23 cellular contexts compared by ENCODE assay signal in the genomic region with DNA sequence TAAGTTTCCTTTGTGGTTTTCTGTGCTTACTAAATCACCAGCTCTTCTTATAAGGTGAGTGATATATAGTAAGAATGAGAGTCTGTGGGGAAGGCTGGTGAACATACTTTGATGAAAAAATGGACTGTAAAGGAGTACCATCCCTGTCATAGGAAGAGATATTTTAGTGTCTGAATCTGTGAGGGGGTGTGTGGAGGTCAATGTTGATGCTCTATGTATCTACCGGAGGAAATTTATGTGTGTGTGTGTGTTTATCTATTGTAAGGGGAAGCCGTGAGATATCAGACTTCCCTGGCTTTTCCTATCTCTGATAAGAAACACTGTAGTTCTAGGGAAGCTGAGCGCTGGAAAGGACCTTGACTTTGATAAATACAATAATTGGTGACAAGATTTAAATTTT.
A peak's percentile ranks its signal among the peaks of the same experiment; 100 is the strongest.
DNase-seq lines count a peak whose midpoint lies in the region; ATAC-seq, FAIRE-seq and TF ChIP-seq lines count a peak whose summit lies in the region.
"Had no signal": no experiment of that assay in that cellular context is flagged by ENCODE, and none has a peak within 500 bp of the region (broad histone marks: within the 10 kb centered on the region; RNA-seq: fewer than 3 reads in every experiment).

No MANE protein-coding gene starts in this region.

- FAIRE-seq in endothelial cell of umbilical vein (lab: Jason Lieb, UNC): no peak

- intact Hi-C loops in endothelial cell of umbilical vein (cut with micrococcal nuclease): loop anchor here (5.0 kb wide), 1 partner anchor 35 kb away; no protein-coding TSS in a partner anchor
- intact Hi-C loops in MCF 10A (cut with micrococcal nuclease): no loop called here
- intact Hi-C loops in testis (cut with DNase I; ENCODE audit: low total_unique reads): no loop called here

- peak; percentile 45 for TF ChIP-seq POLR2A in endothelial cell of umbilical vein (IDR thresholded peaks at IDR 0.05; ENCODE audit: low read depth, low read length)
- no peak for TF ChIP-seq POLR2A in testis (IDR thresholded peaks at IDR 0.05)

- CTCF ChIA-PET in endothelial cell of umbilical vein (lab: Charles Lee): interaction anchor here (0.8 to 2.4 kb wide), 3 partner anchors 9 to 52 kb away, joined by 3 to 8 read pairs (median 3); no protein-coding TSS in a partner anchor
- CTCF ChIA-PET in MCF 10A (lab: Yijun Ruan, JAX): interaction anchor here (0.6 to 0.7 kb wide), 2 partner anchors 207 to 565 kb away, joined by 3 read pairs; no protein-coding TSS in a partner anchor

- no peak overlapping the region for H3K27ac Mint-ChIP-seq in MCF 10A (ENCODE audit: low read depth, unreplicated experiment)
- no peak overlapping the region for H3K27ac Mint-ChIP-seq in activated T-cell treated with anti-CD3 and anti-CD28 coated beads, Interleukin-2, amount 50 U/mL, for 72 hours
- H3K27ac Mint-ChIP-seq: CD8-positive, alpha-beta memory T cell had no signal

- H3K4me1 ChIP-seq in endothelial cell of umbilical vein (ENCODE audit: control insufficient read depth, extremely low read depth, insufficient read depth, low read length) (peaks cover 11% of the 10 kb centered on the region), testis (no peaks in the 10 kb centered on the region)
- H3K4me1 ChIP-seq: SJSA1 had no signal

- H3K4me3 Mint-ChIP-seq in MCF 10A (ENCODE audit: unreplicated experiment): no peak overlapping the region
- no peak overlapping the region for H3K4me3 Mint-ChIP-seq in activated T-cell treated with anti-CD3 and anti-CD28 coated beads, Interleukin-2, amount 50 U/mL, for 72 hours
- H3K4me3 Mint-ChIP-seq: CD8-positive, alpha-beta memory T cell had no signal

- H3K79me2 ChIP-seq in endothelial cell of umbilical vein (ENCODE audit: control insufficient read depth, insufficient read depth, low read length): no peaks in the 10 kb centered on the region

- no peaks in the 10 kb centered on the region for H3K4me1 Mint-ChIP-seq in MCF 10A (ENCODE audit: insufficient read depth, unreplicated experiment)
- no peaks in the 10 kb centered on the region for H3K4me1 Mint-ChIP-seq in activated T-cell treated with anti-CD3 and anti-CD28 coated beads, Interleukin-2, amount 50 U/mL, for 72 hours (ENCODE audit: low read depth)
- H3K4me1 Mint-ChIP-seq: CD8-positive, alpha-beta memory T cell had no signal

- 25 to 34% methylated on average over 3 of the region's 3 CpGs for WGBS in testis, 2 donors

- no peaks in the 10 kb centered on the region for H4K20me1 ChIP-seq in endothelial cell of umbilical vein (replicated peaks; ENCODE audit: control insufficient read depth, extremely low read depth, insufficient read depth, low read length)

- DNase-seq in SK-N-MC (ENCODE audit: low read depth, low spot score): no peak
- DNase-seq in endothelial cell of umbilical vein (ENCODE audit: low read depth, low spot score): peak; percentile 80
- no peak for DNase-seq in MCF 10A (ENCODE audit: unreplicated experiment)
- DNase-seq in testis: no peak
- DNase-seq in activated T-cell treated with anti-CD3 and anti-CD28 coated beads, Interleukin-2, amount 50 U/mL, for 72 hours: no peak
- DNase-seq: AML-193; C1 segment of cervical spinal cord; Calu3; CD8-positive, alpha-beta memory T cell; GOT3; Kasumi-1; MG63; NCI-H1048; NCI-H1417 treated with DMSO at 0.1 percent for 48 hours; NCI-H187 treated with DMSO at 0.1 percent for 48 hours; NCI-H2107; NCI-H510A; NCI-H748 treated with DMSO at 0.1 percent for 48 hours had no signal

- H3K9me3 ChIP-seq in SK-N-MC (ENCODE audit: low read depth, low read length): no peaks in the 10 kb centered on the region
- no peaks in the 10 kb centered on the region for H3K9me3 ChIP-seq in endothelial cell of umbilical vein (replicated peaks; ENCODE audit: control insufficient read depth, insufficient read depth, low read length)
- H3K9me3 ChIP-seq in testis: no peaks in the 10 kb centered on the region
- H3K9me3 ChIP-seq: MG63 had no signal

- POLR2A ChIA-PET in endothelial cell of umbilical vein (lab: Charles Lee) (no interaction called here), MCF 10A (lab: Yijun Ruan, JAX) (no interaction called here)

- H3K9me3 Mint-ChIP-seq in MCF 10A (ENCODE audit: unreplicated experiment): peaks cover 4% of the 10 kb centered on the region
- H3K9me3 Mint-ChIP-seq in activated T-cell treated with anti-CD3 and anti-CD28 coated beads, Interleukin-2, amount 50 U/mL, for 72 hours: peaks cover 9 to 17% of the 10 kb centered on the region in 2 donors

- peak overlapping the region; percentile 97 for H2AFZ ChIP-seq in endothelial cell of umbilical vein (ENCODE audit: low read depth, low read length)

- H3K27ac ChIP-seq in SK-N-MC (peak overlapping the region; percentile 48; the same call in 1 of the 2 replicates), endothelial cell of umbilical vein (ENCODE audit: insufficient read depth, low read depth, low read length) (peak overlapping the region; percentile 52), testis (no peak overlapping the region)
- H3K27ac ChIP-seq: SJSA1 had no signal

- no peak for TF ChIP-seq CTCF in endothelial cell of umbilical vein (IDR thresholded peaks at IDR 0.05; ENCODE audit: extremely low read depth in 1 of 2, insufficient read depth in 1 of 2, low read depth in 1 of 2, low read length in 2 of 2)
- no peak for TF ChIP-seq CTCF in MCF 10A (IDR thresholded peaks at IDR 0.05; ENCODE audit: unreplicated experiment)
- no peak for TF ChIP-seq CTCF in testis (IDR thresholded peaks at IDR 0.05)

- no peaks in the 10 kb centered on the region for H3K36me3 Mint-ChIP-seq in MCF 10A (ENCODE audit: insufficient read depth, unreplicated experiment)
- H3K36me3 Mint-ChIP-seq in activated T-cell treated with anti-CD3 and anti-CD28 coated beads, Interleukin-2, amount 50 U/mL, for 72 hours (ENCODE audit: insufficient read depth in 2 of 2): no peaks in the 10 kb centered on the region
- H3K36me3 Mint-ChIP-seq: CD8-positive, alpha-beta memory T cell had no signal

- H3K9me1 ChIP-seq in endothelial cell of umbilical vein (replicated peaks; ENCODE audit: control insufficient read depth, extremely low read depth, insufficient read depth, low read length): no peaks in the 10 kb centered on the region

- peak overlapping the region; percentile 70 for H3K4me3 ChIP-seq in SK-N-MC
- peak overlapping the region in 2 of 3 experiments; percentile 39 to 47 for H3K4me3 ChIP-seq in endothelial cell of umbilical vein (replicated peaks in 1 of 3; ENCODE audit: insufficient read depth in 1 of 3, low read depth in 1 of 3, low read length in 3 of 3)
- no peak overlapping the region for H3K4me3 ChIP-seq in testis
- H3K4me3 ChIP-seq: SJSA1 had no signal

- H3K36me3 ChIP-seq in SK-N-MC (ENCODE audit: insufficient read depth, low read length): no peaks in the 10 kb centered on the region
- H3K36me3 ChIP-seq in endothelial cell of umbilical vein (ENCODE audit: control insufficient read depth in 2 of 2, extremely low read depth in 1 of 2, insufficient read depth in 2 of 2, low read length in 2 of 2): no peaks in the 10 kb centered on the region
- no peaks in the 10 kb centered on the region for H3K36me3 ChIP-seq in testis (ENCODE audit: low read depth, missing control alignments)
- H3K36me3 ChIP-seq: MG63, SJSA1 had no signal

- H3K4me2 ChIP-seq in endothelial cell of umbilical vein (ENCODE audit: insufficient read depth, low read length): peak overlapping the region; percentile 82

- peak; percentile 47 for ATAC-seq in GM18502 (IDR thresholded peaks at IDR 0.05; ENCODE audit: poor library complexity, unreplicated experiment)
- peak; percentile 67 for ATAC-seq in HG03439 (IDR thresholded peaks at IDR 0.05; ENCODE audit: unreplicated experiment)
- no peak for ATAC-seq in activated T-cell treated with anti-CD3 and anti-CD28 coated beads, Interleukin-2, amount 50 U/mL, for 72 hours (replicated peaks in 1 of 2)
- ATAC-seq in GM18909 (IDR thresholded peaks at IDR 0.05; ENCODE audit: poor library complexity, unreplicated experiment): no peak
- ATAC-seq: Right ventricle myocardium inferior had no signal

- peaks cover 37% of the 10 kb centered on the region for H3K27me3 Mint-ChIP-seq in MCF 10A (ENCODE audit: insufficient read depth, unreplicated experiment)
- no peaks in the 10 kb centered on the region for H3K27me3 Mint-ChIP-seq in activated T-cell treated with anti-CD3 and anti-CD28 coated beads, Interleukin-2, amount 50 U/mL, for 72 hours (ENCODE audit: low read depth)
- H3K27me3 Mint-ChIP-seq: CD8-positive, alpha-beta memory T cell had no signal

- dilution Hi-C loops in endothelial cell of umbilical vein (cut with MboI; ENCODE audit: extremely low pct_ligation_motif_present, low sequenced_read_pairs): no loop called here

- H3K9ac ChIP-seq in SK-N-MC (ENCODE audit: insufficient read length): peak overlapping the region; percentile 58
- peak overlapping the region; percentile 70 for H3K9ac ChIP-seq in endothelial cell of umbilical vein (replicated peaks; ENCODE audit: extremely low read depth, insufficient read depth, low read length)

- BruUV-seq in endothelial cell of umbilical vein (replicated peaks; lab: Mats Ljungman, UMichigan) (no TSS peak), MCF 10A (replicated peaks; lab: Mats Ljungman, UMichigan) (no TSS peak)

- H3K27me3 ChIP-seq in endothelial cell of umbilical vein (ENCODE audit: control insufficient read depth in 2 of 2, insufficient read depth in 2 of 2, low read length in 2 of 2) (no peaks in the 10 kb centered on the region), testis (no peaks in the 10 kb centered on the region)
- H3K27me3 ChIP-seq: MG63, SJSA1 had no signal

TF ChIP-seq in endothelial cell of umbilical vein, 7 proteins besides CTCF, POLR2A, EP300 and RAD21:
- TF ChIP-seq GATA2 (IDR thresholded peaks at IDR 0.05; ENCODE audit: insufficient read depth, insufficient read length, low read depth, low read length): peak; percentile 93
- no peak for TF ChIP-seq JUN (IDR thresholded peaks at IDR 0.05; ENCODE audit: borderline replicate concordance, insufficient read depth, insufficient read length, low read depth)

Comparison
In these comparisons a context has a peak if more than half of its experiments do, and no peak if none do; other contexts are left out.
1. ATAC-seq: peak in GM18502 (single experiment) and HG03439 (single experiment); none in activated T-cell treated with anti-CD3 and anti-CD28 coated beads, Interleukin-2, amount 50 U/mL, for 72 hours (0 of 2) and GM18909 (single experiment).
2. H3K27ac ChIP-seq: peak in SK-N-MC (single experiment) and endothelial cell of umbilical vein (single experiment); none in testis (0 of 2).
3. H3K4me3 ChIP-seq: peak in SK-N-MC (single experiment) and endothelial cell of umbilical vein (2 of 3); none in testis (0 of 2).